In the genomic region with DNA sequence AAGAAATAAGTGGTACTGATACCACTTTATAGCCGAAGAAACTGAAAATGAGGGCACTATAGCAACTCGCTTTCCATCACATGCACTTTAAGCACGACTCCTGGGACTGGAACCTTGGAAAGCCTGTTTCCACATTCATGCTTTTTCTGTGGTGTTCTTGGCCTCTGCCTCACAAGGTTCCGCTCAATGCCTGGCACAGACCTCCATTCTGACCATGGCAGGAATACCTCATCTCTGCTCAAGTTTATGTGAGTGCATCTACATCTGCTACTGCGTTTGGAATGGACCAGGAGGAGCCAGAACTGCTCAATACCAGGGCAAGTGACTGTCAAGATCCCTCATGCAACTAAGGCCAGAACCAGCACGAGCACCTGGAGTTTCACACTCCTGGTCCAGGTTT, we compare ENCODE assay signal across 19 cellular contexts. TPM values are rescaled to one million over a fixed set of nuclear protein-coding genes. Genes with fewer than 3 reads are reported as not detected.
DNase-seq lines count a peak whose midpoint lies in the region; ATAC-seq, FAIRE-seq and TF ChIP-seq lines count a peak whose summit lies in the region.
"Had no signal": no experiment of that assay in that cellular context is flagged by ENCODE, and none has a peak within 500 bp of the region (broad histone marks: within the 10 kb centered on the region; RNA-seq: fewer than 3 reads in every experiment).

No MANE protein-coding gene starts in this region.

- ATAC-seq in heart right ventricle (no peak), HG02981 (IDR thresholded peaks at IDR 0.05; ENCODE audit: unreplicated experiment) (no peak)

- H3K9me3 Mint-ChIP-seq in astrocyte (ENCODE audit: unreplicated experiment): peaks cover 3% of the 10 kb centered on the region
- H3K9me3 Mint-ChIP-seq in activated CD4-positive, alpha-beta memory T cell treated with anti-CD3 and anti-CD28 coated beads, Interleukin-2, amount 10 ng/mL, durations not matched to agents 7 days and 5 days: no peaks in the 10 kb centered on the region
- H3K9me3 Mint-ChIP-seq: CD8-positive, alpha-beta memory T cell had no signal

- POLR2A ChIA-PET in activated CD4-positive, alpha-beta memory T cell treated with anti-CD3 and anti-CD28 coated beads, Interleukin-2, amount 10 ng/mL, durations not matched to agents 7 days and 5 days (lab: Charles Lee): no interaction called here

- no peaks in the 10 kb centered on the region for H4K20me1 ChIP-seq in astrocyte (ENCODE audit: insufficient read depth, low read length)
- H4K20me1 ChIP-seq: BLaER1 had no signal

- no peak overlapping the region for H3K4me2 ChIP-seq in astrocyte (ENCODE audit: low read length)
- H3K4me2 ChIP-seq: BLaER1 had no signal

- no peaks in the 10 kb centered on the region for H3K27me3 Mint-ChIP-seq in astrocyte (ENCODE audit: low read depth, unreplicated experiment)
- H3K27me3 Mint-ChIP-seq in activated CD4-positive, alpha-beta memory T cell treated with anti-CD3 and anti-CD28 coated beads, Interleukin-2, amount 10 ng/mL, durations not matched to agents 7 days and 5 days: peaks cover 1% of the 10 kb centered on the region

- no peak for TF ChIP-seq EP300 in tibial nerve (IDR thresholded peaks at IDR 0.05)

- no peak overlapping the region for H3K9ac ChIP-seq in astrocyte (ENCODE audit: low read length)
- H3K9ac ChIP-seq: BLaER1 had no signal

- H3K27ac ChIP-seq in heart right ventricle (peak overlapping the region in 7 of 10 donors; percentile 4 to 55 (median 39)), astrocyte (ENCODE audit: low read depth, low read length) (no peak overlapping the region), tibial nerve (peak overlapping the region in 3 of 4 donors; percentile 14 to 69 (median 57))
- H3K27ac ChIP-seq: BLaER1 had no signal

- intact Hi-C loops in heart right ventricle (cut with DNase I): loop anchor here in 1 of 10 donors (10.0 kb wide), 1 partner anchor 62 kb away; no protein-coding TSS in a partner anchor
- intact Hi-C loops in cardiac septum (cut with DNase I): no loop called here

- H3K36me3 ChIP-seq in heart right ventricle (no peaks in the 10 kb centered on the region), astrocyte (ENCODE audit: insufficient read depth, low read length) (no peaks in the 10 kb centered on the region), tibial nerve (no peaks in the 10 kb centered on the region)
- H3K36me3 ChIP-seq: BLaER1, HAP-1 had no signal

- 89 to 91% methylated on average over 6 of the region's 6 CpGs for WGBS in heart right ventricle, 2 donors
- WGBS in tibial nerve, 2 donors: 86% methylated on average over 6 of the region's 6 CpGs

- no peak overlapping the region for H3K4me3 ChIP-seq in heart right ventricle
- H3K4me3 ChIP-seq in astrocyte (ENCODE audit: insufficient read depth, low read depth, low read length): no peak overlapping the region
- no peak overlapping the region for H3K4me3 ChIP-seq in tibial nerve
- H3K4me3 ChIP-seq: BLaER1, HAP-1 had no signal

- H3K27ac Mint-ChIP-seq in astrocyte (ENCODE audit: unreplicated experiment): no peak overlapping the region
- no peak overlapping the region for H3K27ac Mint-ChIP-seq in activated CD4-positive, alpha-beta memory T cell treated with anti-CD3 and anti-CD28 coated beads, Interleukin-2, amount 10 ng/mL, durations not matched to agents 7 days and 5 days
- H3K27ac Mint-ChIP-seq: CD8-positive, alpha-beta memory T cell had no signal

- H3K9me3 ChIP-seq in heart right ventricle (no peaks in the 10 kb centered on the region), astrocyte (ENCODE audit: insufficient read depth, low read depth, low read length) (no peaks in the 10 kb centered on the region), tibial nerve (no peaks in the 10 kb centered on the region)
- H3K9me3 ChIP-seq: BLaER1, Caco-2, HAP-1 had no signal

- DNase-seq in heart right ventricle (no peak), cardiac septum (ENCODE audit: low spot score) (no peak), astrocyte (ENCODE audit: low read depth) (no peak), mesenteric fat pad (ENCODE audit: low spot score) (peak; percentile 75), tibial nerve (ENCODE audit: low spot score in 2 of 2) (no peak), LoVo (ENCODE audit: low spot score) (no peak)
- DNase-seq in activated CD4-positive, alpha-beta memory T cell treated with anti-CD3 and anti-CD28 coated beads, Interleukin-2, amount 10 ng/mL, durations not matched to agents 7 days and 5 days: no peak
- DNase-seq: 8988T; AML-193; Caco-2; CD8-positive, alpha-beta memory T cell; DND-41; GDM1 had no signal

- CTCF ChIA-PET in activated CD4-positive, alpha-beta memory T cell treated with anti-CD3 and anti-CD28 coated beads, Interleukin-2, amount 10 ng/mL, durations not matched to agents 7 days and 5 days (lab: Charles Lee): no interaction called here

- H3K4me3 Mint-ChIP-seq in astrocyte (ENCODE audit: unreplicated experiment): no peak overlapping the region
- H3K4me3 Mint-ChIP-seq in activated CD4-positive, alpha-beta memory T cell treated with anti-CD3 and anti-CD28 coated beads, Interleukin-2, amount 10 ng/mL, durations not matched to agents 7 days and 5 days: no peak overlapping the region
- H3K4me3 Mint-ChIP-seq: CD8-positive, alpha-beta memory T cell had no signal

- peaks cover 21% of the 10 kb centered on the region for H3K79me2 ChIP-seq in astrocyte (ENCODE audit: insufficient read depth, low read length)

- peaks cover 10% of the 10 kb centered on the region for H3K36me3 Mint-ChIP-seq in astrocyte (ENCODE audit: low read depth, unreplicated experiment)
- H3K36me3 Mint-ChIP-seq in activated CD4-positive, alpha-beta memory T cell treated with anti-CD3 and anti-CD28 coated beads, Interleukin-2, amount 10 ng/mL, durations not matched to agents 7 days and 5 days (ENCODE audit: low read depth): no peaks in the 10 kb centered on the region
- H3K36me3 Mint-ChIP-seq: CD8-positive, alpha-beta memory T cell had no signal

- TF ChIP-seq CTCF in heart right ventricle (IDR thresholded peaks at IDR 0.05) (no peak), astrocyte (IDR thresholded peaks at IDR 0.05; ENCODE audit: insufficient read depth, low read depth, low read length) (no peak), tibial nerve (IDR thresholded peaks at IDR 0.05) (no peak)

- H2AFZ ChIP-seq in astrocyte (ENCODE audit: low read depth, low read length): no peak overlapping the region

- peak; percentile 26 for FAIRE-seq in astrocyte (lab: Jason Lieb, UNC)
- FAIRE-seq: GM12892, H1 had no signal

- H3K4me1 ChIP-seq in heart right ventricle (peaks cover 0 to 52% (median 13%) of the 10 kb centered on the region in 9 donors), astrocyte (ENCODE audit: insufficient read depth, low read length) (peaks cover 43% of the 10 kb centered on the region), tibial nerve (peaks cover 0 to 52% (median 4%) of the 10 kb centered on the region in 4 donors)
- H3K4me1 ChIP-seq: BLaER1, Caco-2, HAP-1 had no signal

- peaks cover 65% of the 10 kb centered on the region for H3K4me1 Mint-ChIP-seq in astrocyte (ENCODE audit: low read depth, unreplicated experiment)
- no peaks in the 10 kb centered on the region for H3K4me1 Mint-ChIP-seq in activated CD4-positive, alpha-beta memory T cell treated with anti-CD3 and anti-CD28 coated beads, Interleukin-2, amount 10 ng/mL, durations not matched to agents 7 days and 5 days
- H3K4me1 Mint-ChIP-seq: CD8-positive, alpha-beta memory T cell had no signal

- TF ChIP-seq POLR2A in tibial nerve (IDR thresholded peaks at IDR 0.05): no peak

- H3K27me3 ChIP-seq in heart right ventricle: no peaks in the 10 kb centered on the region
- no peaks in the 10 kb centered on the region for H3K27me3 ChIP-seq in astrocyte (ENCODE audit: insufficient read depth, low read length)
- no peaks in the 10 kb centered on the region for H3K27me3 ChIP-seq in tibial nerve
- H3K27me3 ChIP-seq: BLaER1 had no signal

RNA-seq across cellular contexts. Expression of a gene that starts 11.6 kb away (rescaled TPM):
- total RNA-seq in heart right ventricle (1 to 10 TPM; 1.8 to 5.3 (median 2.9) TPM), cardiac septum (2.1 TPM), astrocyte (12.5 and 12.9 TPM in 2 replicates), mesenteric fat pad (5.2 TPM), tibial nerve (10 to 100 TPM in 2 of 4 donors, 1 to 10 TPM in 2; 3.6 to 20.4 (median 7.4) TPM)
- polyA plus RNA-seq in heart right ventricle: 10 to 100 TPM in 1 of 2 donors, 1 to 10 TPM in 1; 5.9 to 21.6 TPM
- not detected for total RNA-seq in activated CD4-positive, alpha-beta memory T cell treated with anti-CD3 and anti-CD28 coated beads, Interleukin-2, amount 10 ng/mL, durations not matched to agents 7 days and 5 days
- total RNA-seq: Caco-2; CD8-positive, alpha-beta memory T cell; H1; HT-29 had no signal
- polyA plus RNA-seq: CD8-positive, alpha-beta memory T cell had no signal
